12 cellular contexts compared by ENCODE assay signal in the genomic region with DNA sequence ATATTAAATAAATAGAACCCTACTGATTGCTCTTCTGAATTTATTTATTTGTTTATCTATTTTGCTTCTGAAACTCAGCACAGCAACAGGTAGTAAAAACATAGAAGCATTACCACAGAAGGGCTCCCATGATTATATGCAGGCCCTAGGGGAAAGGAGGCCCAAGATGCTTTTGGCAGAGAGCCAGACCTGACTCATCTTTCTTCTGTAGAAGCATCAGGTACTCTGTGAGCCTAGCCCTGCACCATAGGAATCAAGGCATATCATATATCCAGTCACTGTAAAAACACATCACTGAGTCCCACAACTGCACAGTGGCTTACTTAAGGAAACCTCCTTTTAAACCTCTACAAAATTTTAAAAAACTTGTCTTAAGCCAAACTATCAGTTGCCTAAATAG. TPM values are rescaled to one million over a fixed set of nuclear protein-coding genes. Genes with fewer than 3 reads are reported as not detected.
DNase-seq lines count a peak whose midpoint lies in the region; ATAC-seq and TF ChIP-seq lines count a peak whose summit lies in the region.
"Had no signal": no experiment of that assay in that cellular context is flagged by ENCODE, and none has a peak within 500 bp of the region (broad histone marks: within the 10 kb centered on the region; RNA-seq: fewer than 3 reads in every experiment).

No MANE protein-coding gene starts in this region.

- no peaks in the 10 kb centered on the region for H3K36me3 ChIP-seq in gastrocnemius medialis
- H3K36me3 ChIP-seq: tibial nerve had no signal

- no peaks in the 10 kb centered on the region for H3K27me3 ChIP-seq in gastrocnemius medialis
- H3K27me3 ChIP-seq: tibial nerve had no signal

- no peaks in the 10 kb centered on the region for H3K9me3 ChIP-seq in gastrocnemius medialis
- H3K9me3 ChIP-seq in T-helper 17 cell (ENCODE audit: control insufficient read depth, low read length, poor library complexity, severe bottlenecking): no peaks in the 10 kb centered on the region
- H3K9me3 ChIP-seq: tibial nerve had no signal

- H3K4me3 Mint-ChIP-seq in neural crest cell: peak overlapping the region; percentile 50
- no peak overlapping the region for H3K4me3 Mint-ChIP-seq in T-helper 17 cell
- H3K4me3 Mint-ChIP-seq: B cell had no signal

- peak; percentile 63 to 79 for DNase-seq in NCI-H524 (lab: John Stamatoyannopoulos, UW)
- DNase-seq in NCI-H524 treated with DMSO at 0.1 percent for 48 hours (lab: John Stamatoyannopoulos, UW): no peak
- peak; percentile 89 for DNase-seq in NCI-H146 (lab: John Stamatoyannopoulos, UW)
- peak; percentile 69 for DNase-seq in amniotic epithelial cell (ENCODE audit: low read depth)
- DNase-seq in neural crest cell (ENCODE audit: low read depth, low spot score): no peak
- DNase-seq in gastrocnemius medialis: no peak
- no peak for DNase-seq in T-helper 17 cell
- DNase-seq: Kasumi-1 had no signal

- H3K27me3 Mint-ChIP-seq in neural crest cell (ENCODE audit: low read depth) (peaks cover 62% of the 10 kb centered on the region), T-helper 17 cell (peaks cover 31% of the 10 kb centered on the region)

- no peak overlapping the region for H3K27ac Mint-ChIP-seq in neural crest cell (ENCODE audit: unreplicated experiment)
- H3K27ac Mint-ChIP-seq in T-helper 17 cell: no peak overlapping the region
- H3K27ac Mint-ChIP-seq: B cell had no signal

- in situ Hi-C loops in gastrocnemius medialis (cut with MboI; ENCODE audit: low sequenced_read_pairs in 4 of 4): no loop called here

- intact Hi-C loops in gastrocnemius medialis (cut with DNase I; ENCODE audit: low total_unique reads): no loop called here

- ATAC-seq in gastrocnemius medialis (no peak), T-helper 17 cell (no peak), GM19397 (IDR thresholded peaks at IDR 0.05; ENCODE audit: unreplicated experiment) (no peak)
- ATAC-seq: sciatic nerve had no signal

- no peaks in the 10 kb centered on the region for H3K36me3 Mint-ChIP-seq in neural crest cell (ENCODE audit: low read depth)
- no peaks in the 10 kb centered on the region for H3K36me3 Mint-ChIP-seq in T-helper 17 cell (ENCODE audit: low read depth)

- H3K4me1 ChIP-seq in gastrocnemius medialis: peaks cover 7 to 16% of the 10 kb centered on the region in 2 donors

- H3K4me3 ChIP-seq in gastrocnemius medialis: no peak overlapping the region

- TF ChIP-seq POLR2A in gastrocnemius medialis (IDR thresholded peaks at IDR 0.05): no peak

- H3K9me3 Mint-ChIP-seq in neural crest cell: no peaks in the 10 kb centered on the region

- no peak overlapping the region for H3K27ac ChIP-seq in gastrocnemius medialis
- H3K27ac ChIP-seq: tibial nerve had no signal

- H3K4me1 Mint-ChIP-seq in neural crest cell: peaks cover 22% of the 10 kb centered on the region
- H3K4me1 Mint-ChIP-seq in T-helper 17 cell: peaks cover 9% of the 10 kb centered on the region

- no peak for TF ChIP-seq CTCF in neural crest cell (conservative IDR thresholded peaks at IDR 0.05)
- no peak for TF ChIP-seq CTCF in gastrocnemius medialis (IDR thresholded peaks at IDR 0.05 in 4 of 5, conservative IDR thresholded peaks at IDR 0.05 in 1 of 5)

RNA-seq across cellular contexts. Expression of a gene that starts 1.8 kb away (rescaled TPM):
- total RNA-seq in neural crest cell (0.86 and 1.3 TPM in 2 replicates), gastrocnemius medialis (1 to 10 TPM in 1 of 4 donors, under 1 TPM in 3; 0.10 to 1.1 (median 0.49) TPM), T-helper 17 cell (under 1 TPM in 1 of 2 donors, not detected in 1; 0.21 TPM)
- total RNA-seq: B cell had no signal

Comparison
In these comparisons a context has a peak if more than half of its experiments do, and no peak if none do; other contexts are left out.
1. DNase-seq: peak in NCI-H524 (2 of 2), NCI-H146 (single experiment) and amniotic epithelial cell (single experiment); none in NCI-H524 treated with DMSO at 0.1 percent for 48 hours (single experiment), neural crest cell (single experiment), gastrocnemius medialis (0 of 2) and T-helper 17 cell (0 of 3).